ENCODE assay signal across 12 cellular contexts in the genomic region with DNA sequence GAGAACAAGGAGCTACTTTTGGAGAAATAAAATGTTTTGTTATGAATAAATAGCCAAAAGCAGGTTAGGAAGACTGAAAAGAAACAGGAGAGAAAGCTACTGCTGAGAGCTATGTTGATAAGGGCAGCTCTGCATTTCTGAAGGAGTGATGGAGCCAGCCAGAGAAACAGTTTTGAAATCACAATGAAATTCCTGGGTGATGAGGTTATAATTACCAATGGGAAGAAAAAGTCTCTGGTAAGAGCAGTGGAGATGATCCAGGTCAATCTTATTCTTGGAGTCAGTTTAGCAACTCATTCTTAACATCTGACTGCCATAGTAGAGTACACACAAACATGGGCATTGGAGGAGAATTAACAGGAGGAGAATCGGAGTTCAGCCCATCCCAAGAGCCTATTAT. TPM values are rescaled to one million over a fixed set of nuclear protein-coding genes. Genes with fewer than 3 reads are reported as not detected.
A peak's percentile ranks its signal among the peaks of the same experiment; 100 is the strongest.
DNase-seq lines count a peak whose midpoint lies in the region; FAIRE-seq and TF ChIP-seq lines count a peak whose summit lies in the region.
"Had no signal": no experiment of that assay in that cellular context is flagged by ENCODE, and none has a peak within 500 bp of the region (broad histone marks: within the 10 kb centered on the region; RNA-seq: fewer than 3 reads in every experiment).

No MANE protein-coding gene starts in this region.

- no peak for TF ChIP-seq CTCF in bronchial epithelial cell (IDR thresholded peaks at IDR 0.05; ENCODE audit: insufficient read depth, low read length, severe bottlenecking)

- no peak overlapping the region for H3K4me3 ChIP-seq in bronchial epithelial cell (ENCODE audit: low read depth, low read length)
- H3K4me3 ChIP-seq: HAP-1, psoas muscle had no signal

- FAIRE-seq in bronchial epithelial cell (lab: Jason Lieb, UNC): no peak

- DNase-seq in AG08395 (ENCODE audit: low spot score): peak; percentile 83
- peak; percentile 23 for DNase-seq in HT1080 (ENCODE audit: low read depth)
- DNase-seq in bronchial epithelial cell (ENCODE audit: low read depth): peak; percentile 35
- peak; percentile 85 for DNase-seq in kidney tubule cell (ENCODE audit: low spot score)
- no peak for DNase-seq in NCI-H1694 treated with DMSO at 0.1 percent for 48 hours (lab: John Stamatoyannopoulos, UW)
- no peak for DNase-seq in HK-2 (ENCODE audit: unreplicated experiment)
- DNase-seq in HPDE6-E6E7 (ENCODE audit: extremely low spot score): no peak
- no peak for DNase-seq in activated CD8-positive, alpha-beta memory T cell treated with anti-CD3 and anti-CD28 coated beads, Interleukin-2, amount 50 U/mL, for 4 hours
- DNase-seq: psoas muscle had no signal

- H3K36me3 ChIP-seq in bronchial epithelial cell (ENCODE audit: control insufficient read depth, insufficient read depth, low read length): peaks cover 3% of the 10 kb centered on the region

- H3K27me3 ChIP-seq in bronchial epithelial cell (ENCODE audit: control insufficient read depth, insufficient read depth, low read length): peaks cover 7% of the 10 kb centered on the region

RNA-seq across cellular contexts. Expression of gene ALKAL2, which starts 2.4 kb away (rescaled TPM):
- not detected in 2 replicates for total RNA-seq in HT1080 (2014; rRNA removed; shearing (Covaris generic))
- not detected in 2 replicates for polyA plus RNA-seq in HT1080 (2015; cell fraction: cytosol; rRNA removed)
- not detected in 2 replicates for polyA plus RNA-seq in HT1080 (2015; cell fraction: nucleus; rRNA removed)
- not detected in 2 replicates for total RNA-seq in bronchial epithelial cell
- total RNA-seq: LHCN-M2, RPMI7951 had no signal

RNA-seq across cellular contexts. Expression of gene ACP1, which starts 20.8 kb away (rescaled TPM):
- 114 and 122 TPM in 2 replicates for total RNA-seq in HT1080 (2014; rRNA removed; shearing (Covaris generic))
- 107 and 112 TPM in 2 replicates for polyA plus RNA-seq in HT1080 (2015; cell fraction: cytosol; rRNA removed)
- 83.8 and 87.9 TPM in 2 replicates for polyA plus RNA-seq in HT1080 (2015; cell fraction: nucleus; rRNA removed)
- 106 and 111 TPM in 2 replicates for total RNA-seq in bronchial epithelial cell

RNA-seq across cellular contexts. Expression of gene SH3YL1, which starts 21.7 kb away (rescaled TPM):
- 2.6 and 3.9 TPM in 2 replicates for total RNA-seq in HT1080 (2014; rRNA removed; shearing (Covaris generic))
- 9.6 and 13.4 TPM in 2 replicates for polyA plus RNA-seq in HT1080 (2015; cell fraction: cytosol; rRNA removed)
- 29.8 and 32.2 TPM in 2 replicates for polyA plus RNA-seq in HT1080 (2015; cell fraction: nucleus; rRNA removed)
- total RNA-seq in bronchial epithelial cell: 88.8 and 104 TPM in 2 replicates

Comparison
In these comparisons a context has a peak if more than half of its experiments do, and no peak if none do; other contexts are left out.
1. DNase-seq: peak in AG08395 (single experiment), HT1080 (single experiment), bronchial epithelial cell (single experiment) and kidney tubule cell (single experiment); none in NCI-H1694 treated with DMSO at 0.1 percent for 48 hours (single experiment), HK-2 (single experiment), HPDE6-E6E7 (single experiment) and activated CD8-positive, alpha-beta memory T cell treated with anti-CD3 and anti-CD28 coated beads, Interleukin-2, amount 50 U/mL, for 4 hours (single experiment).
2. RNA of gene SH3YL1, which starts 21.7 kb away (total RNA-seq): 88.8 to 104 TPM in bronchial epithelial cell; 2.6 to 3.9 TPM in HT1080; every median in the first group is over 10 times any median in the second.